29 cellular contexts compared by ENCODE assay signal in the genomic region with DNA sequence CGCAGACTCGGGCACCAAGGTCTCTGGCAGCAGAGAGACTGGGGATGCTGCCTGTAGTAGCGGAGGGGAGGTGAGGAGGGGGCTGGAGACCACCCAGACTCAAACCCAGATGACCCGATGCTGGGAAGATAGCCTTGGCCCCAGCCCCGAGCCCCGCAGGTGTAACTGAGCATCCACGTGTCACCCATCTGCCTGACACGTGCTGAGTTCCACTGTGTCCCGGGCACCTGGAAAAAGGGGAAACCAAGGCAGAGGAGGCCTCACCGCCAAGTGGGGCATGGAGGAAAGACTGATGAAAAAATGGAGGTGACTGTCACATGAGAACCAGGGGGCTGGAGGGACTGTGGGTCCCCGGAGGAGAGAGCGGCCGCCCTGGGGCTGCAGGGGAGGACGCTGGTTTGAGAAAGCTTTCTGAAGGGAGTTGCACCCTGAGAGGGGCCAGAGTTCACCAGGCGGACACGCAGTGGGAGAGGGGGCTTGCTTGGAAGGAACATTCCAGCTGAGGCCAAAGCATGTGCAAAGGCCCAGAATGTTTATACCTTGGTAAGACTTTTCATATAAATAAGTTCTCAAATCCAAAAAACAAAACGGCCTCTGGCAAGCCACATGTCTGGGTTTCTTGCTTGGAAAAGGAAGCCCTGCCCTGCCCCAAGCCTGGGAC. TPM values are rescaled to one million over a fixed set of nuclear protein-coding genes. Genes with fewer than 3 reads are reported as not detected.
DNase-seq lines count a peak whose midpoint lies in the region; ATAC-seq and TF ChIP-seq lines count a peak whose summit lies in the region.
"Had no signal": no experiment of that assay in that cellular context is flagged by ENCODE, and none has a peak within 500 bp of the region (broad histone marks: within the 10 kb centered on the region; RNA-seq: fewer than 3 reads in every experiment).

No MANE protein-coding gene starts in this region.

- H3K27me3 Mint-ChIP-seq in T-helper 1 cell treated with Interleukin-12 subunit alpha and Interleukin-12 subunit beta and Interleukin-4 antibody, amounts not matched to agents 30 μg/mL and 1 μg/mL, for 36 hours (ENCODE audit: low read depth), result no peaks in the 10 kb centered on the region
- peaks cover 23% of the 10 kb centered on the region for H3K27me3 Mint-ChIP-seq in nephron (ENCODE audit: low read depth)
- peaks cover 7 to 16% (median 13%) of the 10 kb centered on the region in 3 donors for H3K27me3 Mint-ChIP-seq in CD14-positive monocyte (ENCODE audit: low read depth in 3 of 3)

- H3K9me3 ChIP-seq in upper lobe of right lung, result no peaks in the 10 kb centered on the region
- H3K9me3 ChIP-seq: mucosa of descending colon, SJCRH30, thyroid gland had no signal

- no peak for ATAC-seq in upper lobe of right lung
- ATAC-seq: activated CD4-positive, alpha-beta T cell treated with anti-CD3 and anti-CD28 coated beads for 36 hours; mucosa of descending colon had no signal

- H3K27ac ChIP-seq in coronary artery (peak overlapping the region; percentile 83 to 96), upper lobe of right lung (peak overlapping the region; percentile 61)
- H3K27ac ChIP-seq: left ventricle myocardium inferior, neural progenitor cell, SJCRH30, thyroid gland had no signal

- intact Hi-C loops in upper lobe of right lung (cut with DNase I), result no loop called here
- intact Hi-C loops in CD14-positive monocyte (cut with micrococcal nuclease), result no loop called here

- no peaks in the 10 kb centered on the region for H3K36me3 Mint-ChIP-seq in T-helper 1 cell treated with Interleukin-12 subunit alpha and Interleukin-12 subunit beta and Interleukin-4 antibody, amounts not matched to agents 30 μg/mL and 1 μg/mL, for 36 hours (ENCODE audit: low read depth)
- H3K36me3 Mint-ChIP-seq in nephron (ENCODE audit: low read depth) (no peaks in the 10 kb centered on the region), CD14-positive monocyte (no peaks in the 10 kb centered on the region)
- H3K36me3 Mint-ChIP-seq: CD4-positive, alpha-beta memory T cell; neural progenitor cell had no signal

- H3K27ac Mint-ChIP-seq in T-helper 1 cell treated with Interleukin-12 subunit alpha and Interleukin-12 subunit beta and Interleukin-4 antibody, amounts not matched to agents 30 μg/mL and 1 μg/mL, for 36 hours, result peak overlapping the region; percentile 59
- H3K27ac Mint-ChIP-seq in nephron (peak overlapping the region in 2 of 3 experiments; percentile 11 to 73), CD14-positive monocyte (peak overlapping the region in 1 of 7 donors; percentile 68)
- H3K27ac Mint-ChIP-seq: activated CD4-positive, alpha-beta T cell treated with anti-CD3 and anti-CD28 coated beads for 36 hours; neural progenitor cell had no signal

- peaks cover 8% of the 10 kb centered on the region for H3K4me1 Mint-ChIP-seq in T-helper 1 cell treated with Interleukin-12 subunit alpha and Interleukin-12 subunit beta and Interleukin-4 antibody, amounts not matched to agents 30 μg/mL and 1 μg/mL, for 36 hours (ENCODE audit: low read depth)
- H3K4me1 Mint-ChIP-seq in nephron, result peaks cover 29% of the 10 kb centered on the region
- H3K4me1 Mint-ChIP-seq in CD14-positive monocyte, result peaks cover 28% of the 10 kb centered on the region

- H3K4me3 Mint-ChIP-seq in T-helper 1 cell treated with Interleukin-12 subunit alpha and Interleukin-12 subunit beta and Interleukin-4 antibody, amounts not matched to agents 30 μg/mL and 1 μg/mL, for 36 hours, result no peak overlapping the region
- H3K4me3 Mint-ChIP-seq in nephron (no peak overlapping the region), CD14-positive monocyte (no peak overlapping the region)
- H3K4me3 Mint-ChIP-seq: activated CD4-positive, alpha-beta T cell treated with anti-CD3 and anti-CD28 coated beads for 36 hours; CD4-positive, alpha-beta memory T cell; neural progenitor cell had no signal

- no peak for DNase-seq in T-helper 1 cell
- DNase-seq in coronary artery (ENCODE audit: low spot score), result no peak
- DNase-seq in upper lobe of right lung, result no peak
- no peak for DNase-seq in CD14-positive monocyte (ENCODE audit: low spot score)
- DNase-seq in HCEC 1CT, result no peak
- no peak for DNase-seq in activated CD4-positive, alpha-beta T cell treated with anti-CD3 and anti-CD28 coated beads, Interleukin-2, amount 50 U/mL, for 1 hour
- DNase-seq: 8988T; activated CD4-positive, alpha-beta T cell treated with anti-CD3 and anti-CD28 coated beads for 36 hours; activated naive CD4-positive, alpha-beta T cell; activated T-cell treated with anti-CD3 and anti-CD28 coated beads, Interleukin-2, amount 50 U/mL, for 48 hours; CD4-positive, alpha-beta memory T cell; DMS153; GOT3; Kasumi-1; left ventricle myocardium inferior; mucosa of descending colon; NCI-H1694; NCI-H2171 treated with DMSO at 0.1 percent for 48 hours; NCI-H524 treated with DMSO at 0.1 percent for 48 hours; Peyer's patch; SJCRH30; spleen; stimulated activated CD4-positive, alpha-beta T cell treated with anti-CD3 and anti-CD28 coated beads, Interleukin-4, amount 100 ng/mL, for 24 hours; stimulated activated naive CD4-positive, alpha-beta T cell; thyroid gland had no signal

- TF ChIP-seq CTCF in coronary artery (IDR thresholded peaks at IDR 0.05) (no peak), nephron (IDR thresholded peaks at IDR 0.05; ENCODE audit: unreplicated experiment in 3 of 3) (no peak), upper lobe of right lung (IDR thresholded peaks at IDR 0.05) (no peak), CD14-positive monocyte (IDR thresholded peaks at IDR 0.05) (no peak)

- H3K27me3 ChIP-seq in upper lobe of right lung, result no peaks in the 10 kb centered on the region
- H3K27me3 ChIP-seq: neural progenitor cell, Peyer's patch, thyroid gland had no signal

- H3K36me3 ChIP-seq in upper lobe of right lung, result no peaks in the 10 kb centered on the region
- H3K36me3 ChIP-seq: left ventricle myocardium inferior, neural progenitor cell, Peyer's patch, SJCRH30, spleen, thyroid gland had no signal

- H3K4me3 ChIP-seq in coronary artery, result no peak overlapping the region
- H3K4me3 ChIP-seq in upper lobe of right lung, result no peak overlapping the region
- H3K4me3 ChIP-seq: left ventricle myocardium inferior, mucosa of descending colon, neural progenitor cell, Peyer's patch, SJCRH30, spleen, thyroid gland had no signal

- H3K4me1 ChIP-seq in upper lobe of right lung, result peaks cover 5% of the 10 kb centered on the region
- H3K4me1 ChIP-seq: neural progenitor cell, Peyer's patch, thyroid gland had no signal

- peaks cover 5% of the 10 kb centered on the region for H3K9me3 Mint-ChIP-seq in T-helper 1 cell treated with Interleukin-12 subunit alpha and Interleukin-12 subunit beta and Interleukin-4 antibody, amounts not matched to agents 30 μg/mL and 1 μg/mL, for 36 hours
- H3K9me3 Mint-ChIP-seq in nephron (no peaks in the 10 kb centered on the region), CD14-positive monocyte (peaks cover under 1 to 18% (median 3%) of the 10 kb centered on the region in 7 donors)

RNA-seq across cellular contexts. Expression of gene ELN, which starts 27.4 kb away (rescaled TPM):
- 231 TPM for total RNA-seq in upper lobe of right lung
- not detected for polyA plus RNA-seq in CD14-positive monocyte
- total RNA-seq: activated CD4-positive, alpha-beta T cell treated with anti-CD3 and anti-CD28 coated beads for 36 hours; CD4-positive, alpha-beta memory T cell; T-helper 1 cell treated with Interleukin-12 subunit alpha and Interleukin-12 subunit beta and Interleukin-4 antibody, amounts not matched to agents 30 ng/mL and 1 ng/mL, for 36 hours had no signal
- polyA plus RNA-seq: CD4-positive, alpha-beta memory T cell had no signal
